In genomic region chr4:155705664-155706063, GRCh38 we compare ENCODE assay signal across 13 cellular contexts. TPM values are rescaled to one million over a fixed set of nuclear protein-coding genes. Genes with fewer than 3 reads are reported as not detected.
DNase-seq lines count a peak whose midpoint lies in the region; ATAC-seq and TF ChIP-seq lines count a peak whose summit lies in the region.
"Had no signal": no experiment of that assay in that cellular context is flagged by ENCODE, and none has a peak within 500 bp of the region (broad histone marks: within the 10 kb centered on the region; RNA-seq: fewer than 3 reads in every experiment).

No MANE protein-coding gene starts in this region.

- TF ChIP-seq CTCF in RWPE2 (IDR thresholded peaks at IDR 0.05; ENCODE audit: poor library complexity, severe bottlenecking) (no peak), heart left ventricle (IDR thresholded peaks at IDR 0.05) (no peak)

- H3K27me3 ChIP-seq in RWPE2 (ENCODE audit: insufficient read depth, poor library complexity, severe bottlenecking) (no peaks in the 10 kb centered on the region), heart left ventricle (no peaks in the 10 kb centered on the region)

- no peak for TF ChIP-seq POLR2A in heart left ventricle (IDR thresholded peaks at IDR 0.05)

- H3K4me1 Mint-ChIP-seq in natural killer cell treated with Interleukin-12 subunit alpha and Interleukin-12 subunit beta and Interleukin-15 and Interleukin-18, amount 100 ng/mL, for 72 hours (ENCODE audit: low read depth in 2 of 2), result no peaks in the 10 kb centered on the region
- no peaks in the 10 kb centered on the region for H3K4me1 Mint-ChIP-seq in activated naive CD8-positive, alpha-beta T cell treated with anti-CD3 and anti-CD28 coated beads, Interleukin-2, amount 50 U/mL, for 24 hours
- H3K4me1 Mint-ChIP-seq in activated CD4-positive, alpha-beta memory T cell treated with anti-CD3 and anti-CD28 coated beads for 36 hours (ENCODE audit: low read depth), result no peaks in the 10 kb centered on the region
- H3K4me1 Mint-ChIP-seq: IgD-negative memory B cell, memory B cell had no signal

- no peak overlapping the region for H3K27ac Mint-ChIP-seq in natural killer cell treated with Interleukin-12 subunit alpha and Interleukin-12 subunit beta and Interleukin-15 and Interleukin-18, amount 100 ng/mL, for 72 hours
- no peak overlapping the region for H3K27ac Mint-ChIP-seq in activated naive CD8-positive, alpha-beta T cell treated with anti-CD3 and anti-CD28 coated beads, Interleukin-2, amount 50 U/mL, for 24 hours
- no peak overlapping the region for H3K27ac Mint-ChIP-seq in activated CD4-positive, alpha-beta memory T cell treated with anti-CD3 and anti-CD28 coated beads for 36 hours
- H3K27ac Mint-ChIP-seq: activated naive CD4-positive, alpha-beta T cell treated with anti-CD3 and anti-CD28 coated beads, Interleukin-2, amount 50 U/mL, for 72 hours; IgD-negative memory B cell; memory B cell had no signal

- H3K4me1 ChIP-seq in RWPE2 (ENCODE audit: insufficient read depth, poor library complexity, severe bottlenecking) (no peaks in the 10 kb centered on the region), heart left ventricle (peaks cover 0 to 42% (median 11%) of the 10 kb centered on the region in 12 donors)

- intact Hi-C loops in heart left ventricle (cut with DNase I), result no loop called here
- intact Hi-C loops in activated CD4-positive, alpha-beta memory T cell treated with anti-CD3 and anti-CD28 coated beads for 36 hours (cut with micrococcal nuclease), result no loop called here

- no peaks in the 10 kb centered on the region for H3K9me3 ChIP-seq in RWPE2 (ENCODE audit: severe bottlenecking)
- no peaks in the 10 kb centered on the region for H3K9me3 ChIP-seq in heart left ventricle

- CTCF ChIA-PET in activated CD4-positive, alpha-beta memory T cell treated with anti-CD3 and anti-CD28 coated beads for 36 hours (lab: Charles Lee), result no interaction called here

- no peak overlapping the region for H3K4me3 Mint-ChIP-seq in natural killer cell treated with Interleukin-12 subunit alpha and Interleukin-12 subunit beta and Interleukin-15 and Interleukin-18, amount 100 ng/mL, for 72 hours
- H3K4me3 Mint-ChIP-seq in activated naive CD8-positive, alpha-beta T cell treated with anti-CD3 and anti-CD28 coated beads, Interleukin-2, amount 50 U/mL, for 24 hours, result no peak overlapping the region
- no peak overlapping the region for H3K4me3 Mint-ChIP-seq in activated CD4-positive, alpha-beta memory T cell treated with anti-CD3 and anti-CD28 coated beads for 36 hours
- H3K4me3 Mint-ChIP-seq: memory B cell had no signal

- 10 to 25% (median 15%) methylated on average over 2 of the region's 2 CpGs for WGBS in heart left ventricle, 4 donors

- H3K36me3 ChIP-seq in RWPE2 (ENCODE audit: low read depth), result no peaks in the 10 kb centered on the region
- peaks cover 0 to 56% (median 0%) of the 10 kb centered on the region in 9 donors for H3K36me3 ChIP-seq in heart left ventricle

- POLR2A ChIA-PET in activated CD4-positive, alpha-beta memory T cell treated with anti-CD3 and anti-CD28 coated beads for 36 hours (lab: Charles Lee), result no interaction called here

- ATAC-seq in RWPE2 (ENCODE audit: low read depth) (peak; percentile 42; the same call in 1 of the 3 replicates), heart left ventricle (peak; percentile 66 to 87 (median 74)), HG02938 (IDR thresholded peaks at IDR 0.05; ENCODE audit: unreplicated experiment) (no peak)
- no peak for ATAC-seq in natural killer cell treated with Interleukin-12 subunit alpha and Interleukin-12 subunit beta and Interleukin-15 and Interleukin-18, amount 100 ng/mL, for 72 hours
- ATAC-seq in activated naive CD8-positive, alpha-beta T cell treated with anti-CD3 and anti-CD28 coated beads, Interleukin-2, amount 50 U/mL, for 24 hours, result no peak
- ATAC-seq: activated naive CD4-positive, alpha-beta T cell treated with anti-CD3 and anti-CD28 coated beads, Interleukin-2, amount 50 U/mL, for 72 hours had no signal

- H3K4me3 ChIP-seq in RWPE2 (ENCODE audit: severe bottlenecking) (no peak overlapping the region), heart left ventricle (no peak overlapping the region)
- H3K4me3 ChIP-seq: skin epidermis had no signal

- H3K36me3 Mint-ChIP-seq in natural killer cell treated with Interleukin-12 subunit alpha and Interleukin-12 subunit beta and Interleukin-15 and Interleukin-18, amount 100 ng/mL, for 72 hours, result no peaks in the 10 kb centered on the region
- no peaks in the 10 kb centered on the region for H3K36me3 Mint-ChIP-seq in activated naive CD8-positive, alpha-beta T cell treated with anti-CD3 and anti-CD28 coated beads, Interleukin-2, amount 50 U/mL, for 24 hours (ENCODE audit: low read depth)
- H3K36me3 Mint-ChIP-seq in activated CD4-positive, alpha-beta memory T cell treated with anti-CD3 and anti-CD28 coated beads for 36 hours, result no peaks in the 10 kb centered on the region
- H3K36me3 Mint-ChIP-seq: activated naive CD4-positive, alpha-beta T cell treated with anti-CD3 and anti-CD28 coated beads, Interleukin-2, amount 50 U/mL, for 72 hours; IgD-negative memory B cell; memory B cell had no signal

- H3K27ac ChIP-seq in RWPE2 (ENCODE audit: poor library complexity, severe bottlenecking) (no peak overlapping the region), heart left ventricle (peak overlapping the region in 4 of 12 donors; percentile 3 to 27 (median 14))
- H3K27ac ChIP-seq: epithelial cell of prostate, skin epidermis had no signal

- no peaks in the 10 kb centered on the region for H3K27me3 Mint-ChIP-seq in natural killer cell treated with Interleukin-12 subunit alpha and Interleukin-12 subunit beta and Interleukin-15 and Interleukin-18, amount 100 ng/mL, for 72 hours
- no peaks in the 10 kb centered on the region for H3K27me3 Mint-ChIP-seq in activated naive CD8-positive, alpha-beta T cell treated with anti-CD3 and anti-CD28 coated beads, Interleukin-2, amount 50 U/mL, for 24 hours
- no peaks in the 10 kb centered on the region for H3K27me3 Mint-ChIP-seq in activated CD4-positive, alpha-beta memory T cell treated with anti-CD3 and anti-CD28 coated beads for 36 hours
- H3K27me3 Mint-ChIP-seq: memory B cell had no signal

- H3K9me3 Mint-ChIP-seq in natural killer cell treated with Interleukin-12 subunit alpha and Interleukin-12 subunit beta and Interleukin-15 and Interleukin-18, amount 100 ng/mL, for 72 hours, result no peaks in the 10 kb centered on the region
- H3K9me3 Mint-ChIP-seq in activated naive CD8-positive, alpha-beta T cell treated with anti-CD3 and anti-CD28 coated beads, Interleukin-2, amount 50 U/mL, for 24 hours, result no peaks in the 10 kb centered on the region
- H3K9me3 Mint-ChIP-seq in activated CD4-positive, alpha-beta memory T cell treated with anti-CD3 and anti-CD28 coated beads for 36 hours, result no peaks in the 10 kb centered on the region
- H3K9me3 Mint-ChIP-seq: memory B cell had no signal

- DNase-seq in GM03348 (ENCODE audit: low spot score) (peak; percentile 4), RWPE2 (ENCODE audit: low spot score) (no peak), heart left ventricle (no peak), non-pigmented ciliary epithelial cell (ENCODE audit: low read depth) (peak; percentile 76)
- DNase-seq in natural killer cell treated with Interleukin-12 subunit alpha and Interleukin-12 subunit beta and Interleukin-15 and Interleukin-18, amount 100 ng/mL, for 72 hours (ENCODE audit: low spot score), result no peak
- no peak for DNase-seq in activated naive CD8-positive, alpha-beta T cell treated with anti-CD3 and anti-CD28 coated beads, Interleukin-2, amount 50 U/mL, for 24 hours
- no peak for DNase-seq in activated CD4-positive, alpha-beta memory T cell treated with anti-CD3 and anti-CD28 coated beads for 36 hours

RNA-seq across cellular contexts. Expression of gene GUCY1A1, which starts 39.0 kb away (rescaled TPM):
- 100 to 1,000 TPM in 1 of 9 donors, 10 to 100 TPM in 8; 44.0 to 103 (median 68.3) TPM for total RNA-seq in heart left ventricle
- polyA plus RNA-seq in heart left ventricle, result 10 to 100 TPM in 1 of 2 donors, 1 to 10 TPM in 1; 7.7 to 13.2 TPM
- under 1 TPM; 0.64 to 0.95 TPM for total RNA-seq in natural killer cell treated with Interleukin-12 subunit alpha and Interleukin-12 subunit beta and Interleukin-15 and Interleukin-18, amount 100 ng/mL, for 72 hours
- total RNA-seq in activated CD4-positive, alpha-beta memory T cell treated with anti-CD3 and anti-CD28 coated beads for 36 hours, result not detected
- total RNA-seq: activated naive CD4-positive, alpha-beta T cell treated with anti-CD3 and anti-CD28 coated beads, Interleukin-2, amount 50 U/mL, for 72 hours had no signal
- polyA plus RNA-seq: IgD-negative memory B cell had no signal

RNA-seq across cellular contexts. Expression of gene GUCY1B1, which starts 53.2 kb away (rescaled TPM):
- total RNA-seq in heart left ventricle, result 10 to 100 TPM; 14.6 to 30.7 (median 18.7) TPM
- 10 to 100 TPM; 12.5 to 15.1 TPM for polyA plus RNA-seq in heart left ventricle
- 1 to 10 TPM in 1 of 2 donors, under 1 TPM in 1; 0.33 to 2.3 TPM for total RNA-seq in natural killer cell treated with Interleukin-12 subunit alpha and Interleukin-12 subunit beta and Interleukin-15 and Interleukin-18, amount 100 ng/mL, for 72 hours
- total RNA-seq in activated CD4-positive, alpha-beta memory T cell treated with anti-CD3 and anti-CD28 coated beads for 36 hours, result under 1 TPM; 0.24 to 0.36 TPM

Comparison
In these comparisons a context has a peak if more than half of its experiments do, and no peak if none do; other contexts are left out.
1. DNase-seq: peak in GM03348 (single experiment) and non-pigmented ciliary epithelial cell (single experiment); none in RWPE2 (single experiment), heart left ventricle (0 of 5), natural killer cell treated with Interleukin-12 subunit alpha and Interleukin-12 subunit beta and Interleukin-15 and Interleukin-18, amount 100 ng/mL, for 72 hours (single experiment), activated naive CD8-positive, alpha-beta T cell treated with anti-CD3 and anti-CD28 coated beads, Interleukin-2, amount 50 U/mL, for 24 hours (single experiment) and activated CD4-positive, alpha-beta memory T cell treated with anti-CD3 and anti-CD28 coated beads for 36 hours (single experiment).
2. ATAC-seq: peak in RWPE2 (single experiment) and heart left ventricle (4 of 4); none in natural killer cell treated with Interleukin-12 subunit alpha and Interleukin-12 subunit beta and Interleukin-15 and Interleukin-18, amount 100 ng/mL, for 72 hours (0 of 2), activated naive CD8-positive, alpha-beta T cell treated with anti-CD3 and anti-CD28 coated beads, Interleukin-2, amount 50 U/mL, for 24 hours (single experiment) and HG02938 (single experiment).
3. RNA of gene GUCY1A1, which starts 39.0 kb away (total RNA-seq): 44.0 to 103 TPM in heart left ventricle; 0.64 to 0.95 TPM in natural killer cell treated with Interleukin-12 subunit alpha and Interleukin-12 subunit beta and Interleukin-15 and Interleukin-18, amount 100 ng/mL, for 72 hours and not detected in activated CD4-positive, alpha-beta memory T cell treated with anti-CD3 and anti-CD28 coated beads for 36 hours; every median in the first group is over 10 times any median in the second.
4. RNA of gene GUCY1B1, which starts 53.2 kb away (total RNA-seq): 14.6 to 30.7 TPM in heart left ventricle; 0.33 to 2.3 TPM in natural killer cell treated with Interleukin-12 subunit alpha and Interleukin-12 subunit beta and Interleukin-15 and Interleukin-18, amount 100 ng/mL, for 72 hours and 0.24 to 0.36 TPM in activated CD4-positive, alpha-beta memory T cell treated with anti-CD3 and anti-CD28 coated beads for 36 hours; every median in the first group is over 4 times any median in the second.